Comparison of ENCODE assay signal across 8 cellular contexts in genomic region chr7:105759670-105760548, GRCh38.
DNase-seq lines count a peak whose midpoint lies in the region; ATAC-seq, FAIRE-seq and TF ChIP-seq lines count a peak whose summit lies in the region.

No MANE protein-coding gene starts in this region.

- intact Hi-C loops in body of pancreas (cut with DNase I): loop anchor here (5.0 kb wide), 1 partner anchor 282 kb away; no protein-coding TSS in a partner anchor

- peak; percentile 51 for FAIRE-seq in islet of Langerhans (lab: Jason Lieb, UNC)

- no peak for TF ChIP-seq POLR2A in body of pancreas (IDR thresholded peaks at IDR 0.05)

- H3K9me3 ChIP-seq in body of pancreas: no peaks in the 10 kb centered on the region

- no peaks in the 10 kb centered on the region for H3K27me3 ChIP-seq in body of pancreas

- DNase-seq in Ammon's horn (ENCODE audit: low spot score) (peak; percentile 66), GM20000 (ENCODE audit: low spot score) (no peak), NCI-H524 treated with DMSO at 0.1 percent for 48 hours (lab: John Stamatoyannopoulos, UW) (peak; percentile 42), body of pancreas (peak; percentile 20 to 66 (median 42)), substantia nigra (lab: John Stamatoyannopoulos, UW) (peak in 26 of 49 donors; percentile 0 to 57 (median 14)), NOMO-1 treated with dmso at 0.1 percent for 144 hours (lab: John Stamatoyannopoulos, UW; ENCODE audit: unreplicated experiment) (no peak)

- H3K27ac ChIP-seq in body of pancreas: no peak overlapping the region
- H3K27ac ChIP-seq in substantia nigra (ENCODE audit: low read depth, low read length, poor library complexity, severe bottlenecking): no peak overlapping the region

- WGBS in body of pancreas, 2 donors: 74 to 80% methylated on average over 2 of the region's 2 CpGs

- TF ChIP-seq CTCF in GM20000 (IDR thresholded peaks at IDR 0.05; ENCODE audit: extremely low read depth, missing control alignments): peak; percentile 44
- peak in 6 of 7 experiments; percentile 32 to 65 (median 50) for TF ChIP-seq CTCF in body of pancreas (IDR thresholded peaks at IDR 0.05)

- H3K4me1 ChIP-seq in body of pancreas: no peaks in the 10 kb centered on the region

- no peak overlapping the region for H3K4me3 ChIP-seq in body of pancreas

- peak; percentile 45 for ATAC-seq in body of pancreas
- ATAC-seq in HG02571 (IDR thresholded peaks at IDR 0.05; ENCODE audit: unreplicated experiment): no peak

- no peaks in the 10 kb centered on the region for H3K36me3 ChIP-seq in body of pancreas (replicated peaks in 1 of 2; ENCODE audit: insufficient read depth in 1 of 2, low read depth in 2 of 2)

Comparison
In these comparisons a context has a peak if more than half of its experiments do, and no peak if none do; other contexts are left out.
1. DNase-seq: peak in Ammon's horn (single experiment), NCI-H524 treated with DMSO at 0.1 percent for 48 hours (single experiment), body of pancreas (4 of 4) and substantia nigra (26 of 49); none in GM20000 (single experiment) and NOMO-1 treated with dmso at 0.1 percent for 144 hours (single experiment).